ENCODE assay signal across 1 cellular context in genomic region chr3:133661454-133662255, GRCh38.
TF ChIP-seq lines count a peak whose summit lies in the region.

TSS of gene TOPBP1 (minus strand) at chr3:133661941. CDS start at chr3:133661127, 814 bp downstream.

TF ChIP-seq in GM12878, 131 proteins besides CTCF, POLR2A, EP300 and RAD21 (continued from another document and continues in another):
- no peak for TF ChIP-seq ATF2 (IDR thresholded peaks at IDR 0.05; ENCODE audit: low read length)
- TF ChIP-seq SUZ12 (IDR thresholded peaks at IDR 0.05; ENCODE audit: unreplicated experiment) = no peak
- no peak for TF ChIP-seq NFYA (IDR thresholded peaks at IDR 0.05; ENCODE audit: borderline replicate concordance, low read depth, low read length)
- no peak for TF ChIP-seq CEBPB (IDR thresholded peaks at IDR 0.05; ENCODE audit: borderline replicate concordance in 1 of 2, low read depth in 2 of 2, low read length in 2 of 2)
- peak; percentile 89 for TF ChIP-seq POLR2AphosphoS5 (IDR thresholded peaks at IDR 0.05; ENCODE audit: low read length)
- no peak; the same call in 1 of the 2 replicates for TF ChIP-seq ESRRA (IDR thresholded peaks at IDR 0.05; ENCODE audit: low read length)
- TF ChIP-seq ZBTB40 (IDR thresholded peaks at IDR 0.05; ENCODE audit: borderline replicate concordance) = peak; percentile 87
- TF ChIP-seq ZZZ3 (IDR thresholded peaks at IDR 0.05; ENCODE audit: control insufficient read depth, insufficient read length, low read depth) = no peak
- TF ChIP-seq SRF (IDR thresholded peaks at IDR 0.05; ENCODE audit: low read depth in 2 of 2, low read length in 2 of 2) = peak; percentile 90 to 97
- TF ChIP-seq ZBED1 (IDR thresholded peaks at IDR 0.05; ENCODE audit: borderline replicate concordance) = 0 out of 2 replicates have a peak, but pooled peaks have one; percentile 27
- TF ChIP-seq STAT1 (conservative IDR thresholded peaks at IDR 0.05) = no peak
- TF ChIP-seq CREM (IDR thresholded peaks at IDR 0.05; ENCODE audit: low read depth) = peak; percentile 95
- 0 out of 2 replicates have a peak, but pooled peaks have one; percentile 33 for TF ChIP-seq NR2F1 (conservative IDR thresholded peaks at IDR 0.05)
- TF ChIP-seq, protein P1, sequence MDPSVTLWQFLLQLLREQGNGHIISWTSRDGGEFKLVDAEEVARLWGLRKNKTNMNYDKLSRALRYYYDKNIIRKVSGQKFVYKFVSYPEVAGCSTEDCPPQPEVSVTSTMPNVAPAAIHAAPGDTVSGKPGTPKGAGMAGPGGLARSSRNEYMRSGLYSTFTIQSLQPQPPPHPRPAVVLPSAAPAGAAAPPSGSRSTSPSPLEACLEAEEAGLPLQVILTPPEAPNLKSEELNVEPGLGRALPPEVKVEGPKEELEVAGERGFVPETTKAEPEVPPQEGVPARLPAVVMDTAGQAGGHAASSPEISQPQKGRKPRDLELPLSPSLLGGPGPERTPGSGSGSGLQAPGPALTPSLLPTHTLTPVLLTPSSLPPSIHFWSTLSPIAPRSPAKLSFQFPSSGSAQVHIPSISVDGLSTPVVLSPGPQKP (IDR thresholded peaks at IDR 0.05; ENCODE audit: low read depth, low read length) = peak; percentile 80
- TF ChIP-seq EED (IDR thresholded peaks at IDR 0.05; ENCODE audit: low read depth) = peak; percentile 9; the same call in 1 of the 2 replicates
- peak; percentile 68 for TF ChIP-seq IKZF1 (conservative IDR thresholded peaks at IDR 0.05)
- peak; percentile 91 for TF ChIP-seq MXI1 (IDR thresholded peaks at IDR 0.05; ENCODE audit: low read depth, low read length)
- no peak for TF ChIP-seq MEF2A (IDR thresholded peaks at IDR 0.05; ENCODE audit: insufficient read depth, low read depth, low read length)
- peak; percentile 93 for TF ChIP-seq CREB1 (IDR thresholded peaks at IDR 0.05; ENCODE audit: low read depth)
- TF ChIP-seq, protein P2, sequence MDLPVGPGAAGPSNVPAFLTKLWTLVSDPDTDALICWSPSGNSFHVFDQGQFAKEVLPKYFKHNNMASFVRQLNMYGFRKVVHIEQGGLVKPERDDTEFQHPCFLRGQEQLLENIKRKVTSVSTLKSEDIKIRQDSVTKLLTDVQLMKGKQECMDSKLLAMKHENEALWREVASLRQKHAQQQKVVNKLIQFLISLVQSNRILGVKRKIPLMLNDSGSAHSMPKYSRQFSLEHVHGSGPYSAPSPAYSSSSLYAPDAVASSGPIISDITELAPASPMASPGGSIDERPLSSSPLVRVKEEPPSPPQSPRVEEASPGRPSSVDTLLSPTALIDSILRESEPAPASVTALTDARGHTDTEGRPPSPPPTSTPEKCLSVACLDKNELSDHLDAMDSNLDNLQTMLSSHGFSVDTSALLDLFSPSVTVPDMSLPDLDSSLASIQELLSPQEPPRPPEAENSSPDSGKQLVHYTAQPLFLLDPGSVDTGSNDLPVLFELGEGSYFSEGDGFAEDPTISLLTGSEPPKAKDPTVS (IDR thresholded peaks at IDR 0.05; ENCODE audit: low read depth, low read length) = no peak
- peak; percentile 92 for TF ChIP-seq SIN3A (IDR thresholded peaks at IDR 0.05; ENCODE audit: low read depth, low read length)
- peak; percentile 41; the same call in 1 of the 2 replicates for TF ChIP-seq RUNX3 (IDR thresholded peaks at IDR 0.05; ENCODE audit: low read length)
- TF ChIP-seq TARDBP (IDR thresholded peaks at IDR 0.05; ENCODE audit: borderline replicate concordance) = no peak
- no peak for TF ChIP-seq HDAC2 (IDR thresholded peaks at IDR 0.05)
- TF ChIP-seq IRF4 (IDR thresholded peaks at IDR 0.05; ENCODE audit: low read depth, low read length) = peak; percentile 13; the same call in 1 of the 2 replicates
- TF ChIP-seq SMAD1 (IDR thresholded peaks at IDR 0.05; ENCODE audit: low read depth, partially characterized antibody) = peak; percentile 35
- TF ChIP-seq, protein P3, sequence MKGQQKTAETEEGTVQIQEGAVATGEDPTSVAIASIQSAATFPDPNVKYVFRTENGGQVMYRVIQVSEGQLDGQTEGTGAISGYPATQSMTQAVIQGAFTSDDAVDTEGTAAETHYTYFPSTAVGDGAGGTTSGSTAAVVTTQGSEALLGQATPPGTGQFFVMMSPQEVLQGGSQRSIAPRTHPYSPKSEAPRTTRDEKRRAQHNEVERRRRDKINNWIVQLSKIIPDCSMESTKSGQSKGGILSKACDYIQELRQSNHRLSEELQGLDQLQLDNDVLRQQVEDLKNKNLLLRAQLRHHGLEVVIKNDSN (IDR thresholded peaks at IDR 0.05; ENCODE audit: borderline replicate concordance, extremely low read length, insufficient read depth, low read depth, low read length) = no peak
- peak; percentile 67 for TF ChIP-seq ZNF687 (IDR thresholded peaks at IDR 0.05)
- no peak for TF ChIP-seq EZH2 (IDR thresholded peaks at IDR 0.05; ENCODE audit: borderline replicate concordance, control insufficient read depth, low read depth, low read length)
- TF ChIP-seq CBX3 (IDR thresholded peaks at IDR 0.05; ENCODE audit: borderline replicate concordance, low read depth) = no peak
- TF ChIP-seq E4F1 (IDR thresholded peaks at IDR 0.05; ENCODE audit: borderline replicate concordance, partially characterized antibody) = peak; percentile 89
- TF ChIP-seq LARP7 (IDR thresholded peaks at IDR 0.05) = 0 out of 2 replicates have a peak, but pooled peaks have one; percentile 59
- no peak for TF ChIP-seq BCL11A (IDR thresholded peaks at IDR 0.05; ENCODE audit: low read depth, low read length)
- TF ChIP-seq E2F4 (IDR thresholded peaks at IDR 0.05; ENCODE audit: low read depth, low read length) = peak; percentile 93
- TF ChIP-seq, protein P4, sequence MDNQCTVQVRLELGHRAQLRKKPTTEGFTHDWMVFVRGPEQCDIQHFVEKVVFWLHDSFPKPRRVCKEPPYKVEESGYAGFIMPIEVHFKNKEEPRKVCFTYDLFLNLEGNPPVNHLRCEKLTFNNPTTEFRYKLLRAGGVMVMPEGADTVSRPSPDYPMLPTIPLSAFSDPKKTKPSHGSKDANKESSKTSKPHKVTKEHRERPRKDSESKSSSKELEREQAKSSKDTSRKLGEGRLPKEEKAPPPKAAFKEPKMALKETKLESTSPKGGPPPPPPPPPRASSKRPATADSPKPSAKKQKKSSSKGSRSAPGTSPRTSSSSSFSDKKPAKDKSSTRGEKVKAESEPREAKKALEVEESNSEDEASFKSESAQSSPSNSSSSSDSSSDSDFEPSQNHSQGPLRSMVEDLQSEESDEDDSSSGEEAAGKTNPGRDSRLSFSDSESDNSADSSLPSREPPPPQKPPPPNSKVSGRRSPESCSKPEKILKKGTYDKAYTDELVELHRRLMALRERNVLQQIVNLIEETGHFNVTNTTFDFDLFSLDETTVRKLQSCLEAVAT (IDR thresholded peaks at IDR 0.05) = no peak
- no peak for TF ChIP-seq CBX5 (IDR thresholded peaks at IDR 0.05; ENCODE audit: low read depth)
- no peak for TF ChIP-seq KAT2A (conservative IDR thresholded peaks at IDR 0.05; ENCODE audit: control insufficient read depth, low read depth, low read length)
- no peak for TF ChIP-seq SMC3 (IDR thresholded peaks at IDR 0.05; ENCODE audit: borderline replicate concordance, low read length)
- peak in 1 of 2 experiments; percentile 91; a peak in 2 of 3 replicates for TF ChIP-seq EGR1 (IDR thresholded peaks at IDR 0.05; ENCODE audit: borderline replicate concordance in 1 of 2, low read depth in 2 of 2, low read length in 2 of 2)
- peak in 1 of 2 experiments; percentile 84; a peak in 2 of 4 replicates for TF ChIP-seq ETV6 (conservative IDR thresholded peaks at IDR 0.05 in 1 of 2, IDR thresholded peaks at IDR 0.05 in 1 of 2; ENCODE audit: borderline replicate concordance in 1 of 2, low read depth in 1 of 2)
- peak; percentile 89; the same call in 1 of the 2 replicates for TF ChIP-seq TAF1 (IDR thresholded peaks at IDR 0.05; ENCODE audit: borderline replicate concordance, low read depth, low read length)
